ENCODE assay signal across 15 cellular contexts in genomic region chr19:7480222-7480974, GRCh38. TPM values are rescaled to one million over a fixed set of nuclear protein-coding genes. Genes with fewer than 3 reads are reported as not detected.
DNase-seq lines count a peak whose midpoint lies in the region; ATAC-seq and TF ChIP-seq lines count a peak whose summit lies in the region.
"Had no signal": no experiment of that assay in that cellular context is flagged by ENCODE, and none has a peak within 500 bp of the region (broad histone marks: within the 10 kb centered on the region; RNA-seq: fewer than 3 reads in every experiment).

No MANE protein-coding gene starts in this region.

- H3K36me3 Mint-ChIP-seq in CD14-positive monocyte (peaks cover 0 to 4% of the 10 kb centered on the region in 2 donors), neural crest cell (ENCODE audit: low read depth) (no peaks in the 10 kb centered on the region)
- H3K36me3 Mint-ChIP-seq: activated CD8-positive, alpha-beta memory T cell treated with anti-CD3 and anti-CD28 coated beads, Interleukin-2, amount 10 ng/mL, durations not matched to agents 7 days and 5 days had no signal

- H3K79me2 ChIP-seq in PC-9 (ENCODE audit: low read depth): no peaks in the 10 kb centered on the region

- no peak overlapping the region for H2AFZ ChIP-seq in PC-9

- peak overlapping the region; percentile 40 for H3K27ac ChIP-seq in PC-9

- H3K4me3 Mint-ChIP-seq in CD14-positive monocyte (no peak overlapping the region), neural crest cell (peak overlapping the region; percentile 12)
- H3K4me3 Mint-ChIP-seq: activated CD8-positive, alpha-beta memory T cell treated with anti-CD3 and anti-CD28 coated beads, Interleukin-2, amount 10 ng/mL, durations not matched to agents 7 days and 5 days had no signal

- ATAC-seq in GM21619 (IDR thresholded peaks at IDR 0.05; ENCODE audit: unreplicated experiment) (no peak), left colon (no peak)
- ATAC-seq: activated CD8-positive, alpha-beta memory T cell treated with anti-CD3 and anti-CD28 coated beads, Interleukin-2, amount 10 ng/mL, durations not matched to agents 7 days and 5 days had no signal

- POLR2A ChIA-PET in PC-9 (lab: Charles Lee; ENCODE audit: unreplicated experiment): interaction anchor here (0.7 kb wide), 1 partner anchor 53 kb away, joined by 4 read pairs; no protein-coding TSS in a partner anchor

- peak overlapping the region; percentile 64 to 93 (median 79) for H3K27ac Mint-ChIP-seq in CD14-positive monocyte
- H3K27ac Mint-ChIP-seq in neural crest cell (ENCODE audit: unreplicated experiment): peak overlapping the region; percentile 84
- H3K27ac Mint-ChIP-seq: activated CD8-positive, alpha-beta memory T cell treated with anti-CD3 and anti-CD28 coated beads, Interleukin-2, amount 10 ng/mL, durations not matched to agents 7 days and 5 days had no signal

- H3K4me3 ChIP-seq in PC-9: no peak overlapping the region
- H3K4me3 ChIP-seq in fibroblast of villous mesenchyme (ENCODE audit: low read depth, low read length): no peak overlapping the region
- H3K4me3 ChIP-seq: gastroesophageal sphincter had no signal

- peak overlapping the region; percentile 14; the same call in 1 of the 2 replicates for H3K4me2 ChIP-seq in PC-9

- intact Hi-C loops in CD14-positive monocyte (cut with micrococcal nuclease): no loop called here
- intact Hi-C loops in PC-9 (cut with micrococcal nuclease; ENCODE audit: unreplicated experiment): no loop called here
- intact Hi-C loops in left colon (cut with DNase I, micrococcal nuclease): no loop called here

- H3F3A ChIP-seq in PC-9 (ENCODE audit: insufficient read depth, low read depth): peaks cover 31% of the 10 kb centered on the region; the same call in 1 of the 2 replicates

- H3K9me3 ChIP-seq in PC-9 (ENCODE audit: insufficient read depth, low read depth): no peaks in the 10 kb centered on the region
- H3K9me3 ChIP-seq: gastroesophageal sphincter had no signal

- H3K27me3 Mint-ChIP-seq in CD14-positive monocyte (ENCODE audit: low read depth in 3 of 3) (peaks cover 2 to 12% (median 9%) of the 10 kb centered on the region in 3 donors), neural crest cell (ENCODE audit: low read depth) (no peaks in the 10 kb centered on the region)
- H3K27me3 Mint-ChIP-seq: activated CD8-positive, alpha-beta memory T cell treated with anti-CD3 and anti-CD28 coated beads, Interleukin-2, amount 10 ng/mL, durations not matched to agents 7 days and 5 days had no signal

- TF ChIP-seq CTCF in CD14-positive monocyte (IDR thresholded peaks at IDR 0.05) (no peak), PC-9 (conservative IDR thresholded peaks at IDR 0.05) (no peak), fibroblast of villous mesenchyme (IDR thresholded peaks at IDR 0.05; ENCODE audit: insufficient read depth, low read depth, low read length) (no peak), neural crest cell (conservative IDR thresholded peaks at IDR 0.05) (no peak)

- BruUV-seq in PC-9 (replicated peaks; lab: Mats Ljungman, UMichigan): no TSS peak

- H3K36me3 ChIP-seq in PC-9 (ENCODE audit: low read depth): no peaks in the 10 kb centered on the region
- H3K36me3 ChIP-seq: gastroesophageal sphincter had no signal

- H3K9me3 Mint-ChIP-seq in CD14-positive monocyte (no peaks in the 10 kb centered on the region), neural crest cell (no peaks in the 10 kb centered on the region)

- DNase-seq in CD14-positive monocyte (ENCODE audit: low spot score): no peak
- no peak for DNase-seq in PC-9
- DNase-seq in fibroblast of villous mesenchyme (ENCODE audit: low read depth): peak; percentile 27
- no peak for DNase-seq in neural crest cell (ENCODE audit: low read depth, low spot score)
- no peak for DNase-seq in NCI-H2227 treated with DMSO at 0.1 percent for 48 hours (lab: John Stamatoyannopoulos, UW)
- no peak for DNase-seq in AG08396 (ENCODE audit: low spot score)
- DNase-seq in left colon: no peak
- DNase-seq: activated CD8-positive, alpha-beta memory T cell treated with anti-CD3 and anti-CD28 coated beads, Interleukin-2, amount 10 ng/mL, durations not matched to agents 7 days and 5 days; effector memory CD4-positive, alpha-beta T cell; EL; kidney; NCI-H1048; occipital lobe had no signal

- H4K20me1 ChIP-seq in PC-9 (ENCODE audit: insufficient read depth): no peaks in the 10 kb centered on the region

- no peaks in the 10 kb centered on the region for H3K9me2 ChIP-seq in PC-9 (ENCODE audit: insufficient read depth)

- H3K27me3 ChIP-seq in PC-9 (ENCODE audit: insufficient read depth, low read depth): no peaks in the 10 kb centered on the region
- H3K27me3 ChIP-seq: gastroesophageal sphincter had no signal

- CTCF ChIA-PET in PC-9 (lab: Charles Lee): no interaction called here

- H3K4me1 Mint-ChIP-seq in CD14-positive monocyte: peaks cover 27% of the 10 kb centered on the region
- peaks cover 15% of the 10 kb centered on the region for H3K4me1 Mint-ChIP-seq in neural crest cell

- peaks cover 38% of the 10 kb centered on the region for H3K4me1 ChIP-seq in PC-9 (replicated peaks; ENCODE audit: insufficient read depth)

RNA-seq across cellular contexts. Expression of gene PEX11G, which starts 8.4 kb away (rescaled TPM):
- polyA plus RNA-seq in CD14-positive monocyte: 1 to 10 TPM; 1.4 to 3.0 TPM
- total RNA-seq in PC-9 (2021): 10.5 and 16.0 TPM in 2 replicates
- total RNA-seq in fibroblast of villous mesenchyme: 2.3 and 2.6 TPM in 2 replicates
- 2.3 and 3.4 TPM in 2 replicates for total RNA-seq in neural crest cell
- total RNA-seq in left colon: 10 to 100 TPM in 1 of 2 donors, 1 to 10 TPM in 1; 9.0 to 10.8 TPM

RNA-seq across cellular contexts. Expression of gene ZNF358, which starts 35.5 kb away (rescaled TPM):
- 1 to 10 TPM in 1 of 2 donors, under 1 TPM in 1; 0.41 to 1.0 TPM for polyA plus RNA-seq in CD14-positive monocyte
- total RNA-seq in PC-9 (2021) (60.7 and 85.3 TPM in 2 replicates), fibroblast of villous mesenchyme (13.8 and 20.9 TPM in 2 replicates), neural crest cell (75.6 and 76.2 TPM in 2 replicates), left colon (10 to 100 TPM; 37.8 to 56.2 TPM)

RNA-seq across cellular contexts. Expression of gene MCOLN1, which starts 42.0 kb away (rescaled TPM):
- polyA plus RNA-seq in CD14-positive monocyte: 10 to 100 TPM; 32.8 to 34.3 TPM
- total RNA-seq in PC-9 (2021) (10.4 and 16.0 TPM in 2 replicates), fibroblast of villous mesenchyme (5.5 and 8.6 TPM in 2 replicates), neural crest cell (24.4 and 26.7 TPM in 2 replicates), left colon (10 to 100 TPM; 22.2 to 31.6 TPM)

RNA-seq across cellular contexts. Expression of gene PNPLA6, which starts 55.1 kb away (rescaled TPM):
- 10 to 100 TPM; 11.2 to 14.4 TPM for polyA plus RNA-seq in CD14-positive monocyte
- total RNA-seq in PC-9 (2021) (121 and 139 TPM in 2 replicates), fibroblast of villous mesenchyme (101 and 106 TPM in 2 replicates), neural crest cell (72.1 and 74.7 TPM in 2 replicates), left colon (100 to 1,000 TPM in 1 of 2 donors, 10 to 100 TPM in 1; 87.8 to 107 TPM)
